ENCODE assay signal across 33 cellular contexts in the genomic region with DNA sequence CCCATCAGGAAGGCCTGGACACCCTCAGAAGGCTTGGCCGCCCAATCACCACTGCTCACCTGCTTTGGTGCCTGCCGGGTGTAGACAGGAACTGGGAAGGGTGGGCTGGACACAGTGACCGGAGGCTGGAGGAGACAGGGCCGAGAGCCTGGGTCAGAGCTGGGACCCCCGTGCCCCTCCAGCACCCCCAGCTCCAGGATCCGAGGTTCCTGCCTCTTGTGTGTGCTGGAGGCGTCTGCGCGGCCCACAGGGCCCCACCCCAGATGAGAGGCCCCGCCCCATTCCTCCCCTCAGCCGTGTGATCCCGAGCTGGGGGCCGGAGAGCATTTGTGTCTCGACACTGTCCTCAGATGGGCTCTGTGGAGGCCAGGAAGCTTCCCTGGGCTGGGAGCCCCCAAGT. TPM values are rescaled to one million over a fixed set of nuclear protein-coding genes. Genes with fewer than 3 reads are reported as not detected.
"Had no signal": no experiment of that assay in that cellular context is flagged by ENCODE, and none has a peak within 500 bp of the region (broad histone marks: within the 10 kb centered on the region; RNA-seq: fewer than 3 reads in every experiment).

No MANE protein-coding gene starts in this region.

- H3K27ac ChIP-seq: adrenal gland, body of pancreas, colonic mucosa, esophagus squamous epithelium, gastroesophageal sphincter had no signal

- H3K36me3 Mint-ChIP-seq: activated naive CD4-positive, alpha-beta T cell treated with anti-CD3 and anti-CD28 coated beads, Interleukin-2, amount 50 U/mL, for 24 hours; activated naive CD8-positive, alpha-beta T cell treated with anti-CD3 and anti-CD28 coated beads for 36 hours had no signal

- DNase-seq: activated CD4-positive, alpha-beta memory T cell treated with anti-CD3 and anti-CD28 coated beads, Interleukin-2, amount 10 ng/mL, durations not matched to agents 7 days and 5 days; activated CD4-positive, alpha-beta T cell treated with anti-CD3 and anti-CD28 coated beads for 1 hour; activated CD4-positive, alpha-beta T cell treated with anti-CD3 and anti-CD28 coated beads for 4 hours; activated CD4-positive, alpha-beta T cell treated with anti-CD3 and anti-CD28 coated beads, Interleukin-2, amount 10 ng/mL, durations not matched to agents 7 days and 5 days; activated CD4-positive, alpha-beta T cell treated with anti-CD3 and anti-CD28 coated beads, Interleukin-2, amount 50 U/mL, for 4 hours; activated CD8-positive, alpha-beta memory T cell treated with anti-CD3 and anti-CD28 coated beads, Interleukin-2, amount 50 U/mL, for 48 hours; activated gamma-delta T cell; activated naive CD4-positive, alpha-beta T cell; activated naive CD8-positive, alpha-beta T cell treated with anti-CD3 and anti-CD28 coated beads for 36 hours; activated naive CD8-positive, alpha-beta T cell treated with anti-CD3 and anti-CD28 coated beads, Interleukin-2, amount 50 U/mL, for 24 hours; activated T-cell treated with anti-CD3 and anti-CD28 coated beads for 4 hours; activated T-cell treated with anti-CD3 and anti-CD28 coated beads, Interleukin-2, amount 50 U/mL, for 24 hours; activated T-cell treated with anti-CD3 and anti-CD28 coated beads, Interleukin-2, amount 50 U/mL, for 72 hours; adrenal gland; amygdala; aorta; body of pancreas; caudate nucleus; colonic mucosa; effector memory CD8-positive, alpha-beta T cell; esophagus squamous epithelium; foreskin melanocyte; head of caudate nucleus; hippocampal formation; T-helper 2 cell had no signal

- H3K27me3 ChIP-seq: adrenal gland, body of pancreas, colonic mucosa, esophagus squamous epithelium, gastroesophageal sphincter had no signal

- H3K27me3 Mint-ChIP-seq: activated CD4-positive, alpha-beta memory T cell treated with anti-CD3 and anti-CD28 coated beads, Interleukin-2, amount 10 ng/mL, durations not matched to agents 7 days and 5 days; activated CD4-positive, alpha-beta T cell treated with anti-CD3 and anti-CD28 coated beads, Interleukin-2, amount 10 ng/mL, durations not matched to agents 7 days and 5 days; activated naive CD4-positive, alpha-beta T cell treated with anti-CD3 and anti-CD28 coated beads, Interleukin-2, amount 50 U/mL, for 24 hours; activated naive CD8-positive, alpha-beta T cell treated with anti-CD3 and anti-CD28 coated beads for 36 hours; activated naive CD8-positive, alpha-beta T cell treated with anti-CD3 and anti-CD28 coated beads, Interleukin-2, amount 50 U/mL, for 24 hours; activated T-cell treated with anti-CD3 and anti-CD28 coated beads, Interleukin-2, amount 50 U/mL, for 24 hours; effector memory CD8-positive, alpha-beta T cell had no signal

- ATAC-seq: activated naive CD8-positive, alpha-beta T cell treated with anti-CD3 and anti-CD28 coated beads, Interleukin-2, amount 50 U/mL, for 24 hours; activated T-cell treated with anti-CD3 and anti-CD28 coated beads, Interleukin-2, amount 50 U/mL, for 72 hours; body of pancreas; effector memory CD8-positive, alpha-beta T cell; gastroesophageal sphincter had no signal

- H3K36me3 ChIP-seq: adrenal gland, colonic mucosa had no signal

- H3K9me3 Mint-ChIP-seq: activated CD4-positive, alpha-beta memory T cell treated with anti-CD3 and anti-CD28 coated beads, Interleukin-2, amount 10 ng/mL, durations not matched to agents 7 days and 5 days; activated CD4-positive, alpha-beta T cell treated with anti-CD3 and anti-CD28 coated beads, Interleukin-2, amount 10 ng/mL, durations not matched to agents 7 days and 5 days; activated naive CD4-positive, alpha-beta T cell treated with anti-CD3 and anti-CD28 coated beads, Interleukin-2, amount 50 U/mL, for 24 hours; activated naive CD8-positive, alpha-beta T cell treated with anti-CD3 and anti-CD28 coated beads for 36 hours; activated naive CD8-positive, alpha-beta T cell treated with anti-CD3 and anti-CD28 coated beads, Interleukin-2, amount 50 U/mL, for 24 hours; activated T-cell treated with anti-CD3 and anti-CD28 coated beads, Interleukin-2, amount 50 U/mL, for 24 hours; activated T-cell treated with anti-CD3 and anti-CD28 coated beads, Interleukin-2, amount 50 U/mL, for 72 hours; effector memory CD8-positive, alpha-beta T cell had no signal

- H3K4me1 ChIP-seq: body of pancreas had no signal

- H3K27ac Mint-ChIP-seq: activated CD4-positive, alpha-beta memory T cell treated with anti-CD3 and anti-CD28 coated beads, Interleukin-2, amount 10 ng/mL, durations not matched to agents 7 days and 5 days; activated CD4-positive, alpha-beta T cell treated with anti-CD3 and anti-CD28 coated beads, Interleukin-2, amount 10 ng/mL, durations not matched to agents 7 days and 5 days; activated naive CD4-positive, alpha-beta T cell treated with anti-CD3 and anti-CD28 coated beads, Interleukin-2, amount 50 U/mL, for 24 hours; activated naive CD8-positive, alpha-beta T cell treated with anti-CD3 and anti-CD28 coated beads for 36 hours; activated naive CD8-positive, alpha-beta T cell treated with anti-CD3 and anti-CD28 coated beads, Interleukin-2, amount 50 U/mL, for 24 hours; activated T-cell treated with anti-CD3 and anti-CD28 coated beads, Interleukin-2, amount 50 U/mL, for 24 hours; activated T-cell treated with anti-CD3 and anti-CD28 coated beads, Interleukin-2, amount 50 U/mL, for 72 hours had no signal

- H3K9me3 ChIP-seq: adrenal gland, body of pancreas, colonic mucosa, esophagus squamous epithelium, gastroesophageal sphincter had no signal

- H3K4me3 ChIP-seq: adrenal gland, body of pancreas, colonic mucosa, esophagus squamous epithelium, gastroesophageal sphincter had no signal

- H3K4me3 Mint-ChIP-seq: activated CD4-positive, alpha-beta memory T cell treated with anti-CD3 and anti-CD28 coated beads, Interleukin-2, amount 10 ng/mL, durations not matched to agents 7 days and 5 days; activated CD4-positive, alpha-beta T cell treated with anti-CD3 and anti-CD28 coated beads, Interleukin-2, amount 10 ng/mL, durations not matched to agents 7 days and 5 days; activated naive CD4-positive, alpha-beta T cell treated with anti-CD3 and anti-CD28 coated beads, Interleukin-2, amount 50 U/mL, for 24 hours; activated naive CD8-positive, alpha-beta T cell treated with anti-CD3 and anti-CD28 coated beads for 36 hours; activated naive CD8-positive, alpha-beta T cell treated with anti-CD3 and anti-CD28 coated beads, Interleukin-2, amount 50 U/mL, for 24 hours; activated T-cell treated with anti-CD3 and anti-CD28 coated beads, Interleukin-2, amount 50 U/mL, for 24 hours; activated T-cell treated with anti-CD3 and anti-CD28 coated beads, Interleukin-2, amount 50 U/mL, for 72 hours; effector memory CD8-positive, alpha-beta T cell had no signal

RNA-seq across cellular contexts. Expression of a gene that starts 29.6 kb away (rescaled TPM):
- total RNA-seq: activated CD4-positive, alpha-beta memory T cell treated with anti-CD3 and anti-CD28 coated beads, Interleukin-2, amount 10 ng/mL, durations not matched to agents 7 days and 5 days; activated CD4-positive, alpha-beta T cell treated with anti-CD3 and anti-CD28 coated beads, Interleukin-2, amount 10 ng/mL, durations not matched to agents 7 days and 5 days; activated naive CD8-positive, alpha-beta T cell treated with anti-CD3 and anti-CD28 coated beads for 36 hours; dermis microvascular lymphatic vessel endothelial cell; fibroblast of lung; fibroblast of villous mesenchyme; glomerular endothelial cell; T-helper 1 cell treated with Interleukin-12 subunit alpha and Interleukin-12 subunit beta and Interleukin-4 antibody, amounts not matched to agents 30 ng/mL and 1 ng/mL, for 36 hours had no signal
- polyA plus RNA-seq: fibroblast of lung had no signal

RNA-seq across cellular contexts. Expression of a gene that starts 37.3 kb away (rescaled TPM):
- total RNA-seq: activated CD4-positive, alpha-beta memory T cell treated with anti-CD3 and anti-CD28 coated beads, Interleukin-2, amount 10 ng/mL, durations not matched to agents 7 days and 5 days; activated CD4-positive, alpha-beta T cell treated with anti-CD3 and anti-CD28 coated beads, Interleukin-2, amount 10 ng/mL, durations not matched to agents 7 days and 5 days; activated naive CD8-positive, alpha-beta T cell treated with anti-CD3 and anti-CD28 coated beads for 36 hours; aorta; body of pancreas; colonic mucosa; dermis microvascular lymphatic vessel endothelial cell; esophagus squamous epithelium; fibroblast of lung; fibroblast of villous mesenchyme; gastroesophageal sphincter; glomerular endothelial cell; T-helper 1 cell treated with Interleukin-12 subunit alpha and Interleukin-12 subunit beta and Interleukin-4 antibody, amounts not matched to agents 30 ng/mL and 1 ng/mL, for 36 hours had no signal
- polyA plus RNA-seq: aorta, esophagus, fibroblast of lung had no signal
